Comparison of ENCODE assay signal across 20 cellular contexts in the genomic region with DNA sequence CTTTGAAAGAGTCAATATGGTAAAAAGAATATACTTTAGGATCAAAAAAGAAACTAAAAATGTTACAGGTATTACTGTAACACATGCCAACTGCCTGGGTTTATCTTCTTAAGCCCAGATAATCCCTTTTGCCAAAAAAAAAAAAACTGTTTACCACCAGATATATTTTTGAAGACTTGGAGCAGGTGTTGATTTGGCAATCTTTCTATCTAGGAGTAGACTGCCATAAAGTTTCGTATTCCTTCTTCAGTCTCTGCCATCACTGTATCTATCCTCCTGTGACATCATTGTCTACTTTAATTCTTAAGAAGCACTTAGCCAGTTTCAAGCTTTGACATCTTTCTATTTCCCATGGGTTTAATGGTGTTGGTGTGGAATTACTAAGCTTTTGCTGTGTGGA.
DNase-seq lines count a peak whose midpoint lies in the region; ATAC-seq and TF ChIP-seq lines count a peak whose summit lies in the region.
"Had no signal": no experiment of that assay in that cellular context is flagged by ENCODE, and none has a peak within 500 bp of the region (broad histone marks: within the 10 kb centered on the region; RNA-seq: fewer than 3 reads in every experiment).

No MANE protein-coding gene starts in this region.

- peaks cover 78% of the 10 kb centered on the region for H3K4me1 Mint-ChIP-seq in nephron

- no peaks in the 10 kb centered on the region for H3K36me3 ChIP-seq in body of pancreas (replicated peaks in 1 of 2; ENCODE audit: insufficient read depth in 1 of 2, low read depth in 2 of 2)
- no peaks in the 10 kb centered on the region for H3K36me3 ChIP-seq in brain microvascular endothelial cell (replicated peaks)
- H3K36me3 ChIP-seq: MG63 had no signal

- H3K27ac Mint-ChIP-seq in nephron = peak overlapping the region; percentile 37 to 93 (median 61)
- H3K27ac Mint-ChIP-seq: B cell had no signal

- H3K4me1 ChIP-seq in body of pancreas = peaks cover 33% of the 10 kb centered on the region

- TF ChIP-seq CTCF in body of pancreas (IDR thresholded peaks at IDR 0.05) (no peak), nephron (IDR thresholded peaks at IDR 0.05; ENCODE audit: unreplicated experiment in 3 of 3) (no peak), brain microvascular endothelial cell (IDR thresholded peaks at IDR 0.05; ENCODE audit: low read depth, low read length, missing control alignments) (no peak)

- in situ Hi-C loops in brain microvascular endothelial cell (cut with HindIII; ENCODE audit: low pct_ligation_motif_present, low sequenced_read_pairs) = no loop called here

- no peak for TF ChIP-seq POLR2A in body of pancreas (IDR thresholded peaks at IDR 0.05)

- H3K27me3 Mint-ChIP-seq in nephron (ENCODE audit: low read depth) = no peaks in the 10 kb centered on the region
- H3K27me3 Mint-ChIP-seq: B cell had no signal

- H3K36me3 Mint-ChIP-seq in nephron (ENCODE audit: low read depth) = peaks cover 3% of the 10 kb centered on the region

- intact Hi-C loops in body of pancreas (cut with DNase I) = no loop called here

- no peaks in the 10 kb centered on the region for H3K9me3 Mint-ChIP-seq in nephron

- H3K27me3 ChIP-seq in body of pancreas (no peaks in the 10 kb centered on the region), brain microvascular endothelial cell (replicated peaks) (no peaks in the 10 kb centered on the region)
- H3K27me3 ChIP-seq: MG63 had no signal

- H3K4me3 ChIP-seq in body of pancreas (no peak overlapping the region), brain microvascular endothelial cell (ENCODE audit: low read depth, low read length) (no peak overlapping the region)
- H3K4me3 ChIP-seq: MG63 had no signal

- H3K9me3 ChIP-seq in body of pancreas = no peaks in the 10 kb centered on the region
- H3K9me3 ChIP-seq: MG63, SK-N-SH had no signal

- ATAC-seq in body of pancreas = peak; percentile 68

- H3K27ac ChIP-seq in body of pancreas (peak overlapping the region in 2 of 4 donors; percentile 23 to 55), brain microvascular endothelial cell (no peak overlapping the region)
- H3K27ac ChIP-seq: HL-60, KMS-11 had no signal

- H3K4me3 Mint-ChIP-seq in nephron = peak overlapping the region in 1 of 3 experiments; percentile 35
- H3K4me3 Mint-ChIP-seq: B cell had no signal

- DNase-seq in NCI-H1092 treated with DMSO at 0.1 percent for 48 hours (lab: John Stamatoyannopoulos, UW) (peak; percentile 30), NCI-H1092 (lab: John Stamatoyannopoulos, UW) (no peak), body of pancreas (no peak), brain microvascular endothelial cell (no peak), SHP77 treated with DMSO at 0.1 percent for 48 hours (lab: John Stamatoyannopoulos, UW) (no peak), NCI-H1417 (lab: John Stamatoyannopoulos, UW) (no peak)
- DNase-seq in activated CD4-positive, CD25-positive, alpha-beta regulatory T cell (lab: John Stamatoyannopoulos, UW) = no peak
- DNase-seq: 8988T, H7, MG63, NCI-H1048, NCI-H2081, NCI-H226, NCI-H526, Right ventricle myocardium superior, SK-N-SH had no signal

- 20 to 38% methylated on average over 1 of the region's 1 CpG for WGBS in body of pancreas, 2 donors
